In the genomic region with DNA sequence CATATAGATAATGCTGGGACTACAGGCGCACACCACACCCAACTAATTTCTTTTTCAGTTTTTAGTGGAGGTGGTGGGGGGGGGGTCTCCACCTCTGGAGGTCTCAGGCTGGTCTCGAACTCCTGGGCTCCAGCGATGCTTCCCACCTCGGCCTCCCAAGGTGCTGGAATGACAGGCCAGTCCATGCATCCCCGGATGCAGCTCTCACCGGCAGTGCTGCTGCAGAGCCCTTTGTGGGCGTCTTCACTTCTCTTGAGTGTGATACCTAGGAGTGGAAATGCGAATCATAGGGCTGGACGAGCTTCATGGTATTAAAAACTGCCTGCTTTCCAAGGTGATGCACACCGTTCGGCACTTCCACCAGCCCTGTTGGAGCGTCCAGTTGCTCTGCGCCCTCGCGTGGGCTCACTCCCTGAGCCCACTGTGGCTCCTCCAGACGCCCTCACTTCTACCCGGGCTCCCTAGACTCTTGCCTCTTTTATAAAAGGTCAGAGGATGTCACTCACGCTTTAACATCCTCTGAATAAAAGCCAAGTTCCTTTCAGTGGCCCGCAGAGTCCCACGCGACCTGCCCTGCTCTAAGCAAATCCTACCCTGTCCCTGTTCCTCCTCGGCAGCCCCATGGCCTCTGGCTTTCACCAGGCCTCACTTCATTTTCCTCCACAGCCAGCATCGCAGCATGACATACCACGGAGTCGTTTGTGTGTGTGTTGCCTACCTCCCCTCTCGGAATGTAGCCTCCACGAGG, we compare ENCODE assay signal across 1 cellular context.
TF ChIP-seq lines count a peak whose summit lies in the region.

No MANE protein-coding gene starts in this region.

TF ChIP-seq in liver, 16 proteins besides CTCF, POLR2A, EP300 and RAD21 (continued from another document):
- TF ChIP-seq MAX (IDR thresholded peaks at IDR 0.05): no peak
- no peak for TF ChIP-seq FOXA1 (IDR thresholded peaks at IDR 0.05)
- TF ChIP-seq FOXA2 (IDR thresholded peaks at IDR 0.05): no peak
- TF ChIP-seq, protein P1, sequence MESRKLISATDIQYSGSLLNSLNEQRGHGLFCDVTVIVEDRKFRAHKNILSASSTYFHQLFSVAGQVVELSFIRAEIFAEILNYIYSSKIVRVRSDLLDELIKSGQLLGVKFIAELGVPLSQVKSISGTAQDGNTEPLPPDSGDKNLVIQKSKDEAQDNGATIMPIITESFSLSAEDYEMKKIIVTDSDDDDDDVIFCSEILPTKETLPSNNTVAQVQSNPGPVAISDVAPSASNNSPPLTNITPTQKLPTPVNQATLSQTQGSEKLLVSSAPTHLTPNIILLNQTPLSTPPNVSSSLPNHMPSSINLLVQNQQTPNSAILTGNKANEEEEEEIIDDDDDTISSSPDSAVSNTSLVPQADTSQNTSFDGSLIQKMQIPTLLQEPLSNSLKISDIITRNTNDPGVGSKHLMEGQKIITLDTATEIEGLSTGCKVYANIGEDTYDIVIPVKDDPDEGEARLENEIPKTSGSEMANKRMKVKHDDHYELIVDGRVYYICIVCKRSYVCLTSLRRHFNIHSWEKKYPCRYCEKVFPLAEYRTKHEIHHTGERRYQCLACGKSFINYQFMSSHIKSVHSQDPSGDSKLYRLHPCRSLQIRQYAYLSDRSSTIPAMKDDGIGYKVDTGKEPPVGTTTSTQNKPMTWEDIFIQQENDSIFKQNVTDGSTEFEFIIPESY (IDR thresholded peaks at IDR 0.05): no peak
TF ChIP-seq in liver: peak in this region for 0.
